In genomic region chr22:25120761-25121212, GRCh38 we compare ENCODE assay signal across 14 cellular contexts.
DNase-seq lines count a peak whose midpoint lies in the region; ATAC-seq and TF ChIP-seq lines count a peak whose summit lies in the region.
"Had no signal": no experiment of that assay in that cellular context is flagged by ENCODE, and none has a peak within 500 bp of the region (broad histone marks: within the 10 kb centered on the region; RNA-seq: fewer than 3 reads in every experiment).

No MANE protein-coding gene starts in this region.

- in situ Hi-C loops in brain microvascular endothelial cell (cut with HindIII; ENCODE audit: low pct_ligation_motif_present, low sequenced_read_pairs): no loop called here

- ATAC-seq in right lobe of liver (peak; percentile 79 to 83 (median 82)), HG03039 (IDR thresholded peaks at IDR 0.05; ENCODE audit: unreplicated experiment) (no peak)
- ATAC-seq: CD8-positive, alpha-beta T cell had no signal

- TF ChIP-seq CTCF in right lobe of liver (IDR thresholded peaks at IDR 0.05): no peak
- no peak for TF ChIP-seq CTCF in brain microvascular endothelial cell (IDR thresholded peaks at IDR 0.05; ENCODE audit: low read depth, low read length, missing control alignments)

- H3K4me1 ChIP-seq in duodenal mucosa (ENCODE audit: control insufficient read depth in 1 of 2, insufficient read depth in 2 of 2, low read length in 2 of 2) (peaks cover 12 to 16% of the 10 kb centered on the region in 2 donors), right lobe of liver (peaks cover 0 to 47% (median 15%) of the 10 kb centered on the region in 4 donors), subcutaneous abdominal adipose tissue (ENCODE audit: control insufficient read depth in 5 of 5, insufficient read depth in 5 of 5, low read length in 5 of 5) (peaks cover 0 to 36% (median 4%) of the 10 kb centered on the region in 5 donors)

- H3K27ac ChIP-seq in duodenal mucosa (ENCODE audit: low read depth, low read length) (peak overlapping the region; percentile 54), right lobe of liver (peak overlapping the region; percentile 63 to 80 (median 76)), subcutaneous abdominal adipose tissue (ENCODE audit: low read depth, low read length) (peak overlapping the region; percentile 28), brain microvascular endothelial cell (no peak overlapping the region)
- H3K27ac ChIP-seq: HL-60 had no signal

- peak overlapping the region; percentile 18 to 37 for H3K9ac ChIP-seq in duodenal mucosa (ENCODE audit: low read depth in 1 of 2, low read length in 2 of 2)
- peak overlapping the region in 1 of 5 donors; percentile 48 for H3K9ac ChIP-seq in subcutaneous abdominal adipose tissue (ENCODE audit: low read length in 5 of 5)

- DNase-seq in NCI-H69 (lab: John Stamatoyannopoulos, UW) (peak; percentile 19), right lobe of liver (peak; percentile 79 to 85 (median 84)), SIG-M5 (lab: John Stamatoyannopoulos, UW) (no peak), brain microvascular endothelial cell (no peak), NCI-H1694 treated with DMSO at 0.1 percent for 48 hours (lab: John Stamatoyannopoulos, UW) (no peak)
- DNase-seq: activated CD8-positive, alpha-beta memory T cell treated with anti-CD3 and anti-CD28 coated beads for 24 hours; activated naive CD4-positive, alpha-beta T cell treated with anti-CD3 and anti-CD28 coated beads, Interleukin-2, amount 10 ng/mL, durations not matched to agents 7 days and 5 days; CD8-positive, alpha-beta T cell; T-helper 2 cell had no signal

- H3K4me3 ChIP-seq in duodenal mucosa (ENCODE audit: low read depth in 1 of 2, low read length in 2 of 2): no peak overlapping the region
- H3K4me3 ChIP-seq in right lobe of liver: peak overlapping the region in 2 of 3 donors; percentile 8 to 22
- H3K4me3 ChIP-seq in subcutaneous abdominal adipose tissue (ENCODE audit: low read depth in 1 of 5, low read length in 5 of 5): no peak overlapping the region
- H3K4me3 ChIP-seq in brain microvascular endothelial cell (ENCODE audit: low read depth, low read length): no peak overlapping the region
- H3K4me3 ChIP-seq: tibial nerve had no signal

- no peaks in the 10 kb centered on the region for H3K9me3 ChIP-seq in duodenal mucosa (ENCODE audit: control insufficient read depth in 1 of 2, low read length in 2 of 2)
- no peaks in the 10 kb centered on the region for H3K9me3 ChIP-seq in right lobe of liver
- peaks cover 0 to 6% (median 0%) of the 10 kb centered on the region in 5 donors for H3K9me3 ChIP-seq in subcutaneous abdominal adipose tissue (ENCODE audit: control insufficient read depth in 5 of 5, low read length in 5 of 5)
- H3K9me3 ChIP-seq: tibial nerve had no signal

- peak; percentile 12 for TF ChIP-seq POLR2A in right lobe of liver (IDR thresholded peaks at IDR 0.05)

- 13% methylated on average over 12 of the region's 12 CpGs for WGBS in right lobe of liver (ENCODE audit: insufficient coverage, low coverage, low lambda C conversion rate, missing lambda C conversion rate)

- H3K36me3 ChIP-seq in duodenal mucosa (ENCODE audit: control insufficient read depth in 1 of 2, insufficient read depth in 2 of 2, low read length in 2 of 2) (peaks cover 5 to 7% of the 10 kb centered on the region in 2 donors), right lobe of liver (no peaks in the 10 kb centered on the region), subcutaneous abdominal adipose tissue (ENCODE audit: control insufficient read depth in 5 of 5, insufficient read depth in 5 of 5, low read length in 5 of 5) (peaks cover 0 to 6% (median 0%) of the 10 kb centered on the region in 5 donors), brain microvascular endothelial cell (replicated peaks) (no peaks in the 10 kb centered on the region)

- intact Hi-C loops in right lobe of liver (cut with DNase I): no loop called here

- H3K27me3 ChIP-seq in duodenal mucosa (ENCODE audit: control insufficient read depth in 1 of 2, insufficient read depth in 2 of 2, low read length in 2 of 2) (no peaks in the 10 kb centered on the region), right lobe of liver (no peaks in the 10 kb centered on the region), subcutaneous abdominal adipose tissue (ENCODE audit: control insufficient read depth in 5 of 5, insufficient read depth in 4 of 5, low read length in 5 of 5) (no peaks in the 10 kb centered on the region), brain microvascular endothelial cell (replicated peaks) (no peaks in the 10 kb centered on the region)
- H3K27me3 ChIP-seq: tibial nerve had no signal

Comparison
In these comparisons a context has a peak if more than half of its experiments do, and no peak if none do; other contexts are left out.
1. DNase-seq: peak in NCI-H69 (single experiment) and right lobe of liver (3 of 3); none in SIG-M5 (single experiment), brain microvascular endothelial cell (single experiment) and NCI-H1694 treated with DMSO at 0.1 percent for 48 hours (single experiment).
2. H3K4me3 ChIP-seq: peak in right lobe of liver (2 of 3); none in duodenal mucosa (0 of 2), subcutaneous abdominal adipose tissue (0 of 5) and brain microvascular endothelial cell (single experiment).